In the genomic region with DNA sequence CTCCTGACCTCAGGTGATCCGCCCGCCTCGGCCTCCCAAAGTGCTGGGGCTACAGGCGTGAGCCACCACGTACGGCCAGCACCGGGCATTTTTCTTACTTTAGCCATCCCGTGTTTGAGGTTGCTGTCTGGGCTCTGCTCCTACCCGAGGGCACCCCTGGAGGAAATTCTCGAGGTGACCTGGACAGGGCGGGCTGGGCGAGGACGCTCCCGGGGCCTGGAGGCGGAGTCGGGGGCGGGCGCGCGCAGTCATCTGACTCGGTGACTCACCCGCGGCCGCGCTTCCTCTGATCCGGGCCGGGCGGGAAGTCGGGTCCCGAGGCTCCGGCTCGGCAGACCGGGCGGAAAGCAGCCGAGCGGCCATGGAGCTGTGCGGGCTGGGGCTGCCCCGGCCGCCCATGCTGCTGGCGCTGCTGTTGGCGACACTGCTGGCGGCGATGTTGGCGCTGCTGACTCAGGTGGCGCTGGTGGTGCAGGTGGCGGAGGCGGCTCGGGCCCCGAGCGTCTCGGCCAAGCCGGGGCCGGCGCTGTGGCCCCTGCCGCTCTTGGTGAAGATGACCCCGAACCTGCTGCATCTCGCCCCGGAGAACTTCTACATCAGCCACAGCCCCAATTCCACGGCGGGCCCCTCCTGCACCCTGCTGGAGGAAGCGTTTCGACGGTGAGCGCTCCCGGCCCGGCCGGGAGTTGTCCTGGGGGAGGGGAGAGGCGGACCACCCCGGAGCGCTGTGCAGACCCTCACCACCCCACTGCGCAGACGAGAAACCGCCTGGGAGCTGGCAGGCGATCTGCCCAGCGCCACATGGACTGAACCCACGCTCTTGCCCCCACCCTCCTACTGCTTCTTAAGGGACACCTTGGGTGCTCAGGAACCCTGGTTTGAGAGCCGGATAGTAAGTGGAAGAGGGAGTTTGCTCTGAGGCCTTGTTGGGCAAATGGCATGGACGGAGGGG, we compare ENCODE assay signal across 8 cellular contexts. TPM values are rescaled to one million over a fixed set of nuclear protein-coding genes. Genes with fewer than 3 reads are reported as not detected.
A peak's percentile ranks its signal among the peaks of the same experiment; 100 is the strongest.
DNase-seq lines count a peak whose midpoint lies in the region; ATAC-seq and TF ChIP-seq lines count a peak whose summit lies in the region.

A gene (plus strand): TSS at position 334 of the 952 bp plus-strand sequence. CDS start 28 bp downstream, at position 362.

- H3K4me1 ChIP-seq in muscle layer of colon (ENCODE audit: insufficient read depth, low read length): peaks cover 10% of the 10 kb centered on the region

- ATAC-seq in GM19455 (IDR thresholded peaks at IDR 0.05; ENCODE audit: unreplicated experiment) (peak; percentile 74), esophagus mucosa (peak; percentile 97)
- peak; percentile 97 for ATAC-seq in activated T-cell treated with anti-CD3 and anti-CD28 coated beads, Interleukin-2, amount 50 U/mL, for 4 hours

- peaks cover 23% of the 10 kb centered on the region for H3K4me1 Mint-ChIP-seq in activated T-cell treated with anti-CD3 and anti-CD28 coated beads, Interleukin-2, amount 50 U/mL, for 4 hours (ENCODE audit: low read depth)

- DNase-seq in D341Med (ENCODE audit: low spot score) (peak; percentile 90), HL-60 (ENCODE audit: low read depth in 1 of 2, low spot score in 1 of 2) (peak; percentile 41 to 65)
- peak; percentile 80 for DNase-seq in activated T-cell treated with anti-CD3 and anti-CD28 coated beads, Interleukin-2, amount 50 U/mL, for 4 hours
- peak; percentile 65 to 66 for DNase-seq in stimulated activated CD8-positive, alpha-beta memory T cell treated with anti-CD3 and anti-CD28 coated beads, Interleukin-7, amount 100 ng/mL, for 1 hour (ENCODE audit: low read depth in 2 of 2)

- no peak for TF ChIP-seq CTCF in HL-60 (IDR thresholded peaks at IDR 0.05; ENCODE audit: insufficient read depth, low read length)

- H3K36me3 ChIP-seq in muscle layer of colon (ENCODE audit: insufficient read depth, low read length): peaks cover 3% of the 10 kb centered on the region

- H3K4me3 ChIP-seq in HL-60 (replicated peaks; ENCODE audit: insufficient read depth, low read length) (peak within 1 kb of the TSS; percentile 64), muscle layer of colon (ENCODE audit: low read depth in 1 of 2, low read length in 2 of 2) (peak within 1 kb of the TSS; percentile 85)

- peaks cover 14% of the 10 kb centered on the region for H3K36me3 Mint-ChIP-seq in activated T-cell treated with anti-CD3 and anti-CD28 coated beads, Interleukin-2, amount 50 U/mL, for 4 hours (ENCODE audit: insufficient read depth)

- no peaks in the 10 kb centered on the region for H3K9me3 ChIP-seq in muscle layer of colon (ENCODE audit: low read length)

- no peaks in the 10 kb centered on the region for H3K27me3 Mint-ChIP-seq in activated T-cell treated with anti-CD3 and anti-CD28 coated beads, Interleukin-2, amount 50 U/mL, for 4 hours (ENCODE audit: low read depth)

- no peaks in the 10 kb centered on the region for H3K27me3 ChIP-seq in HL-60 (ENCODE audit: insufficient read depth, poor library complexity, severe bottlenecking)
- no peaks in the 10 kb centered on the region for H3K27me3 ChIP-seq in muscle layer of colon (ENCODE audit: control insufficient read depth in 1 of 2, insufficient read depth in 2 of 2, low read length in 2 of 2)

- H3K27ac ChIP-seq in HL-60 (replicated peaks): peak within 1 kb of the TSS; percentile 59
- peak within 1 kb of the TSS; percentile 90 for H3K27ac ChIP-seq in muscle layer of colon (ENCODE audit: low read depth, low read length)

- H3K4me3 Mint-ChIP-seq in activated T-cell treated with anti-CD3 and anti-CD28 coated beads, Interleukin-2, amount 50 U/mL, for 4 hours: peak within 1 kb of the TSS; percentile 85

- H3K9ac ChIP-seq in muscle layer of colon (ENCODE audit: low read length): peak within 1 kb of the TSS; percentile 59

- H3K9me3 Mint-ChIP-seq in activated T-cell treated with anti-CD3 and anti-CD28 coated beads, Interleukin-2, amount 50 U/mL, for 4 hours: no peaks in the 10 kb centered on the region

TF ChIP-seq in PFSK-1, 5 proteins besides CTCF, POLR2A, EP300 and RAD21:
- TF ChIP-seq TAF1 (IDR thresholded peaks at IDR 0.05; ENCODE audit: borderline replicate concordance, insufficient read depth, low read length) (0 out of 2 replicates have a peak, but pooled peaks have one; percentile 70), FOXP2 (optimal IDR thresholded peaks at IDR 0.05; ENCODE audit: borderline replicate concordance, extremely low read depth, extremely low read length, insufficient read depth) (peak; percentile 15), SIN3A (IDR thresholded peaks at IDR 0.05; ENCODE audit: borderline replicate concordance, insufficient read depth, low read length) (no peak), POLR2AphosphoS5 (IDR thresholded peaks at IDR 0.05; ENCODE audit: low read depth, low read length) (peak; percentile 79)
- TF ChIP-seq, protein P1, sequence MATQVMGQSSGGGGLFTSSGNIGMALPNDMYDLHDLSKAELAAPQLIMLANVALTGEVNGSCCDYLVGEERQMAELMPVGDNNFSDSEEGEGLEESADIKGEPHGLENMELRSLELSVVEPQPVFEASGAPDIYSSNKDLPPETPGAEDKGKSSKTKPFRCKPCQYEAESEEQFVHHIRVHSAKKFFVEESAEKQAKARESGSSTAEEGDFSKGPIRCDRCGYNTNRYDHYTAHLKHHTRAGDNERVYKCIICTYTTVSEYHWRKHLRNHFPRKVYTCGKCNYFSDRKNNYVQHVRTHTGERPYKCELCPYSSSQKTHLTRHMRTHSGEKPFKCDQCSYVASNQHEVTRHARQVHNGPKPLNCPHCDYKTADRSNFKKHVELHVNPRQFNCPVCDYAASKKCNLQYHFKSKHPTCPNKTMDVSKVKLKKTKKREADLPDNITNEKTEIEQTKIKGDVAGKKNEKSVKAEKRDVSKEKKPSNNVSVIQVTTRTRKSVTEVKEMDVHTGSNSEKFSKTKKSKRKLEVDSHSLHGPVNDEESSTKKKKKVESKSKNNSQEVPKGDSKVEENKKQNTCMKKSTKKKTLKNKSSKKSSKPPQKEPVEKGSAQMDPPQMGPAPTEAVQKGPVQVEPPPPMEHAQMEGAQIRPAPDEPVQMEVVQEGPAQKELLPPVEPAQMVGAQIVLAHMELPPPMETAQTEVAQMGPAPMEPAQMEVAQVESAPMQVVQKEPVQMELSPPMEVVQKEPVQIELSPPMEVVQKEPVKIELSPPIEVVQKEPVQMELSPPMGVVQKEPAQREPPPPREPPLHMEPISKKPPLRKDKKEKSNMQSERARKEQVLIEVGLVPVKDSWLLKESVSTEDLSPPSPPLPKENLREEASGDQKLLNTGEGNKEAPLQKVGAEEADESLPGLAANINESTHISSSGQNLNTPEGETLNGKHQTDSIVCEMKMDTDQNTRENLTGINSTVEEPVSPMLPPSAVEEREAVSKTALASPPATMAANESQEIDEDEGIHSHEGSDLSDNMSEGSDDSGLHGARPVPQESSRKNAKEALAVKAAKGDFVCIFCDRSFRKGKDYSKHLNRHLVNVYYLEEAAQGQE (IDR thresholded peaks at IDR 0.05; ENCODE audit: insufficient read depth in 1 of 2, low read depth in 2 of 2, low read length in 2 of 2): no peak

RNA-seq across cellular contexts. Expression of the gene that starts here (rescaled TPM):
- 141 TPM for polyA plus RNA-seq in PFSK-1 (2012; ENCODE audit: insufficient read length, low read depth)
- total RNA-seq in activated T-cell treated with anti-CD3 and anti-CD28 coated beads, Interleukin-2, amount 50 U/mL, for 4 hours: 10 to 100 TPM; 38.6 to 46.8 (median 45.8) TPM
- 52.6 TPM for total RNA-seq in esophagus mucosa

Comparison
In these comparisons a context has a peak if more than half of its experiments do, and no peak if none do; other contexts are left out.
1. Peak in every context shown above with its lines: DNase-seq, ATAC-seq, H3K4me3 ChIP-seq and H3K27ac ChIP-seq.